ENCODE assay signal across 8 cellular contexts in the genomic region with DNA sequence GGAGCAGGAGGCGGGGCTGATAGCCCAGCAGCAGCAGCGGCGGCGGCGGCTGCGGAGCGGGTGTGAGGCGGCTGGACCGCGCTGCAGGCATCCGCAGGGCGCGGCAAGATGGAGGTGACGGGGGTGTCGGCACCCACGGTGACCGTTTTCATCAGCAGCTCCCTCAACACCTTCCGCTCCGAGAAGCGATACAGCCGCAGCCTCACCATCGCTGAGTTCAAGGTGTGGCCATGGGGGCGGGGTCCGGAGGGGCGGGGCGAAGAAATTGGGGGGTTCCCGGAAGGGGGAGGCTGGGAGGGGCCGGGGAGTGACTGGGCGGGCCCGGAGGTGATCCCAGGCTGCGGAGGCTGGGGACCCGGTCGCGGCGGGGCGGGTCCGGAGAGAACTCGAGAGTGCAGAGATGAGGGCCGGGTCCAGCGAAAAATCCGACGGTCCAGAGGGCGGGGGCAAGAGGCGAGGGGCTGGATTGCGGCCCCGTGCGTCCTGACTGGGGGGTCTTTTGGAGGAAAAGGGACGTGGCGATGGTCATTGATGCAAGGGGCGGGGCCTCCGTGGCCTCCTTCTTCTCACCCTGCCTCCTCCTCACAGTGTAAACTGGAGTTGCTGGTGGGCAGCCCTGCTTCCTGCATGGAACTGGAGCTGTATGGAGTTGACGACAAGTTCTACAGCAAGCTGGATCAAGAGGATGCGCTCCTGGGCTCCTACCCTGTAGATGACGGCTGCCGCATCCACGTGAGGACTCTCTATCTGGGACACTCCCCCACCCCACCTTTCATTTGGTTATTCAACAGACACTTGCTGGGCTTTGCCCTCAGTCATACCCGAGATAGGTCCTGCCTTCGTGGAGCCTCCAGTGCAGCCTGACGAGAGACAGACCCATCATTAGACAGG. TPM values are rescaled to one million over a fixed set of nuclear protein-coding genes. Genes with fewer than 3 reads are reported as not detected.
A peak's percentile ranks its signal among the peaks of the same experiment; 100 is the strongest.
DNase-seq lines count a peak whose midpoint lies in the region; ATAC-seq and TF ChIP-seq lines count a peak whose summit lies in the region.

A gene with protein sequence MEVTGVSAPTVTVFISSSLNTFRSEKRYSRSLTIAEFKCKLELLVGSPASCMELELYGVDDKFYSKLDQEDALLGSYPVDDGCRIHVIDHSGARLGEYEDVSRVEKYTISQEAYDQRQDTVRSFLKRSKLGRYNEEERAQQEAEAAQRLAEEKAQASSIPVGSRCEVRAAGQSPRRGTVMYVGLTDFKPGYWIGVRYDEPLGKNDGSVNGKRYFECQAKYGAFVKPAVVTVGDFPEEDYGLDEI (plus strand): TSS at position 16 of the 891 bp plus-strand sequence. CDS start 93 bp downstream, at position 109.

- CTCF ChIA-PET in CD8-positive, alpha-beta T cell (lab: Charles Lee) = interaction anchor here (0.9 to 4.7 kb wide), 4 partner anchors 12 to 55 kb away, joined by 3 to 30 read pairs (median 4); no protein-coding TSS in a partner anchor
- CTCF ChIA-PET in activated CD4-positive, alpha-beta T cell treated with anti-CD3 and anti-CD28 coated beads, Interleukin-2, amount 10 ng/mL, durations not matched to agents 7 days and 5 days (lab: Charles Lee) = interaction anchor here (0.6 to 7.3 kb wide), 4 partner anchors 11 to 96 kb away, joined by 3 to 47 read pairs (median 6); no protein-coding TSS in a partner anchor

- peak in 6 of 7 experiments; percentile 86 to 93 (median 90) for DNase-seq in CD8-positive, alpha-beta T cell
- DNase-seq in NB4 (ENCODE audit: low read depth) (no peak), dorsolateral prefrontal cortex (no peak), amniotic stem cell (lab: John Stamatoyannopoulos, UW) (no peak)
- DNase-seq in activated CD4-positive, alpha-beta T cell treated with anti-CD3 and anti-CD28 coated beads, Interleukin-2, amount 10 ng/mL, durations not matched to agents 7 days and 5 days = peak; percentile 90
- peak; percentile 83 to 85 for DNase-seq in stimulated activated CD8-positive, alpha-beta memory T cell treated with anti-CD3 and anti-CD28 coated beads, Interleukin-4, amount 100 ng/mL, for 4 hours (ENCODE audit: low read depth in 2 of 2, low spot score in 1 of 2)

- peak within 1 kb of the TSS; percentile 92 for H3K4me3 Mint-ChIP-seq in CD8-positive, alpha-beta T cell
- peak within 1 kb of the TSS; percentile 98 for H3K4me3 Mint-ChIP-seq in activated CD4-positive, alpha-beta T cell treated with anti-CD3 and anti-CD28 coated beads, Interleukin-2, amount 10 ng/mL, durations not matched to agents 7 days and 5 days

- no peaks in the 10 kb centered on the region for H3K9me3 ChIP-seq in CD8-positive, alpha-beta T cell (ENCODE audit: low read length)
- no peaks in the 10 kb centered on the region for H3K9me3 ChIP-seq in mesodermal cell (ENCODE audit: control insufficient read depth, low read length)

- peaks cover 30% of the 10 kb centered on the region for H3K36me3 ChIP-seq in CD8-positive, alpha-beta T cell (ENCODE audit: insufficient read depth, low read length)
- H3K36me3 ChIP-seq in mesodermal cell (ENCODE audit: control insufficient read depth, insufficient read depth, low read length) = peaks cover 69% of the 10 kb centered on the region

- peak within 1 kb of the TSS; percentile 97 for H3K27ac Mint-ChIP-seq in CD8-positive, alpha-beta T cell
- H3K27ac Mint-ChIP-seq in activated CD4-positive, alpha-beta T cell treated with anti-CD3 and anti-CD28 coated beads, Interleukin-2, amount 10 ng/mL, durations not matched to agents 7 days and 5 days = peak within 1 kb of the TSS; percentile 95

- intact Hi-C loops in CD8-positive, alpha-beta T cell (cut with DNase I, micrococcal nuclease) = loop anchor here (1.0 to 10.0 kb wide), 16 partner anchors 12 to 959 kb away; partner anchors contain the start of genes ALKBH6 (in 2 of the 2), SDHAF1 (in 2 of the 2), THAP8 (in 2 of the 2) and WDR62 (in 2 of the 2)
- intact Hi-C loops in dorsolateral prefrontal cortex (cut with DNase I) = loop anchor here (1.0 to 5.0 kb wide), 4 partner anchors 12 to 358 kb away; partner anchors contain the start of genes THAP8 (in 2 of the 2), WDR62 (in 2 of the 2), HSPB6 (in 1 of the 2) and PROSER3 (in 1 of the 2)

- H3K4me1 Mint-ChIP-seq in CD8-positive, alpha-beta T cell (ENCODE audit: low read depth) = peaks cover 42% of the 10 kb centered on the region
- peaks cover 43% of the 10 kb centered on the region for H3K4me1 Mint-ChIP-seq in activated CD4-positive, alpha-beta T cell treated with anti-CD3 and anti-CD28 coated beads, Interleukin-2, amount 10 ng/mL, durations not matched to agents 7 days and 5 days

- H3K27me3 ChIP-seq in CD8-positive, alpha-beta T cell (ENCODE audit: insufficient read depth, low read length) = no peaks in the 10 kb centered on the region
- no peaks in the 10 kb centered on the region for H3K27me3 ChIP-seq in dorsolateral prefrontal cortex

- ATAC-seq in CD8-positive, alpha-beta T cell = peak; percentile 51
- ATAC-seq in GM21381 (IDR thresholded peaks at IDR 0.05; ENCODE audit: unreplicated experiment) = peak; percentile 34

- no peaks in the 10 kb centered on the region for H3K9me3 Mint-ChIP-seq in CD8-positive, alpha-beta T cell
- no peaks in the 10 kb centered on the region for H3K9me3 Mint-ChIP-seq in activated CD4-positive, alpha-beta T cell treated with anti-CD3 and anti-CD28 coated beads, Interleukin-2, amount 10 ng/mL, durations not matched to agents 7 days and 5 days

- H3K4me1 ChIP-seq in CD8-positive, alpha-beta T cell (ENCODE audit: insufficient read depth, low read length) = peaks cover 18% of the 10 kb centered on the region
- H3K4me1 ChIP-seq in mesodermal cell (ENCODE audit: control insufficient read depth, insufficient read depth, low read length, poor library complexity, severe bottlenecking) = peaks cover 8% of the 10 kb centered on the region

- WGBS in mesodermal cell (ENCODE audit: insufficient coverage in 2 of 2), 2 experiments = 5 to 11% methylated on average over 32 to 40 of the region's 59 CpGs

- POLR2A ChIA-PET in CD8-positive, alpha-beta T cell (lab: Charles Lee) = interaction anchor here (0.7 to 3.2 kb wide), 10 partner anchors 11 to 1791 kb away, joined by 3 to 21 read pairs (median 4); partner anchors contain the start of genes ALKBH6, CAPNS1, SIPA1L3 and THAP8
- POLR2A ChIA-PET in activated CD4-positive, alpha-beta T cell treated with anti-CD3 and anti-CD28 coated beads, Interleukin-2, amount 10 ng/mL, durations not matched to agents 7 days and 5 days (lab: Charles Lee) = interaction anchor here (0.7 to 1.0 kb wide), 2 partner anchors 12 to 54 kb away, joined by 3 read pairs; no protein-coding TSS in a partner anchor

- TF ChIP-seq CTCF in CD8-positive, alpha-beta T cell (IDR thresholded peaks at IDR 0.05) = no peak
- TF ChIP-seq CTCF in NB4 (IDR thresholded peaks at IDR 0.05; ENCODE audit: low read depth, low read length) = no peak
- peak in 2 of 56 donors; percentile 3 to 6 for TF ChIP-seq CTCF in dorsolateral prefrontal cortex (IDR thresholded peaks at IDR 0.05 in 54 of 56, conservative IDR thresholded peaks at IDR 0.05 in 2 of 56; ENCODE audit: low read depth in 1 of 56, partially characterized antibody in 56 of 56)

- H3K36me3 Mint-ChIP-seq in CD8-positive, alpha-beta T cell = peaks cover 63% of the 10 kb centered on the region
- peaks cover 36% of the 10 kb centered on the region for H3K36me3 Mint-ChIP-seq in activated CD4-positive, alpha-beta T cell treated with anti-CD3 and anti-CD28 coated beads, Interleukin-2, amount 10 ng/mL, durations not matched to agents 7 days and 5 days (ENCODE audit: low read depth)

- H3K4me3 ChIP-seq in CD8-positive, alpha-beta T cell (ENCODE audit: low read depth, low read length) = peak within 1 kb of the TSS; percentile 71
- peak within 1 kb of the TSS; percentile 94 for H3K4me3 ChIP-seq in NB4 (ENCODE audit: low read depth, low read length)
- peak within 1 kb of the TSS; percentile 61 to 98 (median 92) for H3K4me3 ChIP-seq in dorsolateral prefrontal cortex
- H3K4me3 ChIP-seq in mesodermal cell (ENCODE audit: extremely low read depth, insufficient read depth, low read length, poor library complexity, severe bottlenecking) = peak within 1 kb of the TSS; percentile 81

- H3K27ac ChIP-seq in CD8-positive, alpha-beta T cell (ENCODE audit: low read depth, low read length) = peak within 1 kb of the TSS; percentile 77
- peak within 1 kb of the TSS; percentile 75 to 99 (median 95) for H3K27ac ChIP-seq in dorsolateral prefrontal cortex
- H3K27ac ChIP-seq in mesodermal cell (ENCODE audit: low read depth, low read length, severe bottlenecking) = peak within 1 kb of the TSS; percentile 76

- no peaks in the 10 kb centered on the region for H3K27me3 Mint-ChIP-seq in CD8-positive, alpha-beta T cell (ENCODE audit: low read depth)
- H3K27me3 Mint-ChIP-seq in activated CD4-positive, alpha-beta T cell treated with anti-CD3 and anti-CD28 coated beads, Interleukin-2, amount 10 ng/mL, durations not matched to agents 7 days and 5 days = no peaks in the 10 kb centered on the region

- TF ChIP-seq POLR2A in NB4 (IDR thresholded peaks at IDR 0.05; ENCODE audit: extremely low read depth, insufficient read length) = peak; percentile 38

RNA-seq across cellular contexts. Expression of the gene that starts here (rescaled TPM):
- 10 to 100 TPM; 69.7 to 71.2 TPM for total RNA-seq in CD8-positive, alpha-beta T cell
- total RNA-seq in activated CD4-positive, alpha-beta T cell treated with anti-CD3 and anti-CD28 coated beads, Interleukin-2, amount 10 ng/mL, durations not matched to agents 7 days and 5 days = 100 to 1,000 TPM; 195 to 197 TPM
- total RNA-seq in dorsolateral prefrontal cortex = 100 to 1,000 TPM; 145 to 409 (median 268) TPM
- polyA plus RNA-seq in mesodermal cell (2013, experiment 1 of 2) = 216 TPM
- polyA plus RNA-seq in mesodermal cell (2013, experiment 2 of 2) = 201 TPM

Comparison
In these comparisons a context has a peak if more than half of its experiments do, and no peak if none do; other contexts are left out.
1. DNase-seq: peak in CD8-positive, alpha-beta T cell (6 of 7), activated CD4-positive, alpha-beta T cell treated with anti-CD3 and anti-CD28 coated beads, Interleukin-2, amount 10 ng/mL, durations not matched to agents 7 days and 5 days (single experiment) and stimulated activated CD8-positive, alpha-beta memory T cell treated with anti-CD3 and anti-CD28 coated beads, Interleukin-4, amount 100 ng/mL, for 4 hours (2 of 2); none in NB4 (single experiment), dorsolateral prefrontal cortex (0 of 10) and amniotic stem cell (single experiment).
2. Peak in every context shown above with its lines, with median percentiles within 50 percentile points of each other: H3K27ac ChIP-seq and H3K4me3 ChIP-seq.